In the genomic region with DNA sequence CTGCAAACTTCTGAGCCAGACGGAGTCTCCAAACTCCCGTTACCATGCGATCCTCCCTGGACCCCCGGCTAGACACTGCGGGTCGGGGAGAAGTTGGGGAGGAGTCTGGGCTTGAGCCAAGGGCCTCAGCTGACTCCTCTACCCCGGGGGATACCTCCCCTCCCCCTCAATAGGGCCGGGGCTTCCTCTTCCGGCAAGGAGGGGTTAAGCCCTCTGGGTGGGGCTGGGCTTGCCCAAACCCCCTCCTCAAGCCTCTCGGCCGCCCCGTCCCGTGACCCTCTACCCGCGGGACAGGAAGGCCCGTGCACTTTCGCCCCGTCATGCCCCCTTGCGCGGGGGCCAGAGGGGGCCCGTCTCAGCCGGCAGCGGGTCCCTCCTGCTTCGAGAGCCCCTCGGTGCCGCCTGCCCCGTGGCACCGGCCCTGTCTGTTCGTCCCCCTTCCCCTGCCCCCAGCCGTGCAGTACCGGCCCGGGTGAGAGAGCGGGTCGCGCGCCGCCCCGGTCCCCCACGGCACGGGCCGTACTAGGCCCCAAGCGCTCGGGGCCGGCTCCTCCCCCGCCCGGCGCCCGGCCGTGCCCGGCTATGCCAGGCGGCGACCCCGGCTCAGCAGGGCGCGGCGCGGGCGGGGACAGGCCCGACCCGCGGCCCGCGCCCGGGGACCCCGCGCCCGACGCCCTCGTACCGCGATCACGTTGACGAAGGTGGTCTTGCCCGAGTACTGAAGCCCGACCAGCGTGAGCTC, we compare ENCODE assay signal across 8 cellular contexts. TPM values are rescaled to one million over a fixed set of nuclear protein-coding genes. Genes with fewer than 3 reads are reported as not detected.
DNase-seq lines count a peak whose midpoint lies in the region; ATAC-seq and TF ChIP-seq lines count a peak whose summit lies in the region.

No MANE protein-coding gene starts in this region.

- no peaks in the 10 kb centered on the region for H3K9me2 ChIP-seq in neural cell (ENCODE audit: insufficient read depth, low read length)

- TF ChIP-seq CTCF in DND-41 (IDR thresholded peaks at IDR 0.05; ENCODE audit: borderline replicate concordance, extremely low read depth, low read length, poor library complexity, severe bottlenecking): no peak
- no peak for TF ChIP-seq CTCF in HL-60 (IDR thresholded peaks at IDR 0.05; ENCODE audit: insufficient read depth, low read length)
- no peak for TF ChIP-seq CTCF in fibroblast of mammary gland (conservative IDR thresholded peaks at IDR 0.05; ENCODE audit: control insufficient read depth, insufficient read depth, low read depth, low read length)
- no peak for TF ChIP-seq CTCF in neural cell (IDR thresholded peaks at IDR 0.05; ENCODE audit: poor library complexity, severe bottlenecking)

- intact Hi-C loops in activated CD4-positive, alpha-beta memory T cell treated with anti-CD3 and anti-CD28 coated beads for 36 hours (cut with micrococcal nuclease): no loop called here

- POLR2A ChIA-PET in activated CD4-positive, alpha-beta memory T cell treated with anti-CD3 and anti-CD28 coated beads for 36 hours (lab: Charles Lee): interaction anchor here (1.0 to 8.2 kb wide), 4 partner anchors 11 to 188 kb away, joined by 3 to 57 read pairs (median 13); a partner anchor contains a TSS

- no peaks in the 10 kb centered on the region for H3K27me3 Mint-ChIP-seq in activated CD4-positive, alpha-beta memory T cell treated with anti-CD3 and anti-CD28 coated beads for 36 hours

- no peak for TF ChIP-seq EP300 in neural cell (conservative IDR thresholded peaks at IDR 0.05; ENCODE audit: poor library complexity, severe bottlenecking)

- peak overlapping the region; percentile 87 to 88 for H3K4me3 ChIP-seq in DND-41 (ENCODE audit: low read depth in 1 of 2, low read length in 2 of 2)
- H3K4me3 ChIP-seq in HL-60 (replicated peaks; ENCODE audit: insufficient read depth, low read length): peak overlapping the region; percentile 87
- peak overlapping the region; percentile 76 for H3K4me3 ChIP-seq in fibroblast of mammary gland (ENCODE audit: control insufficient read depth, low read depth, low read length)
- H3K4me3 ChIP-seq in neural cell (ENCODE audit: low read length): peak overlapping the region; percentile 95

- H3K27me3 ChIP-seq in DND-41 (ENCODE audit: insufficient read depth, low read length, poor library complexity) (no peaks in the 10 kb centered on the region), HL-60 (ENCODE audit: insufficient read depth, poor library complexity, severe bottlenecking) (no peaks in the 10 kb centered on the region), neural cell (ENCODE audit: insufficient read depth, low read depth, low read length) (no peaks in the 10 kb centered on the region)

- H3K4me2 ChIP-seq in DND-41 (ENCODE audit: insufficient read depth, low read length) (peak overlapping the region; percentile 89), neural cell (ENCODE audit: low read length) (peak overlapping the region; percentile 86)

- ATAC-seq in DND-41 (ENCODE audit: insufficient read depth, low read depth) (peak; percentile 52), GM19463 (IDR thresholded peaks at IDR 0.05; ENCODE audit: unreplicated experiment) (peak; percentile 49)

- H3K4me1 Mint-ChIP-seq in activated CD4-positive, alpha-beta memory T cell treated with anti-CD3 and anti-CD28 coated beads for 36 hours (ENCODE audit: low read depth): peaks cover 33% of the 10 kb centered on the region

- no peaks in the 10 kb centered on the region for H3K9me3 Mint-ChIP-seq in activated CD4-positive, alpha-beta memory T cell treated with anti-CD3 and anti-CD28 coated beads for 36 hours

- no peak for TF ChIP-seq RAD21 in neural cell (conservative IDR thresholded peaks at IDR 0.05)

- peak overlapping the region; percentile 85 for H2AFZ ChIP-seq in DND-41 (ENCODE audit: low read depth, low read length)
- peak overlapping the region; percentile 7 for H2AFZ ChIP-seq in neural cell (ENCODE audit: low read depth, low read length)

- H3K27ac ChIP-seq in DND-41 (ENCODE audit: low read length) (peak overlapping the region; percentile 75), HL-60 (replicated peaks) (peak overlapping the region; percentile 95), neural cell (ENCODE audit: low read length) (peak overlapping the region; percentile 37)

- H3F3A ChIP-seq in neural cell (ENCODE audit: insufficient read depth, low read length, poor library complexity, severe bottlenecking): no peaks in the 10 kb centered on the region

- peaks cover 37% of the 10 kb centered on the region for H4K20me1 ChIP-seq in DND-41 (ENCODE audit: insufficient read depth, low read length)
- peaks cover 8% of the 10 kb centered on the region for H4K20me1 ChIP-seq in neural cell (ENCODE audit: insufficient read depth)

- peak overlapping the region; percentile 89 for H3K4me3 Mint-ChIP-seq in activated CD4-positive, alpha-beta memory T cell treated with anti-CD3 and anti-CD28 coated beads for 36 hours

- peak overlapping the region; percentile 96 for H3K9ac ChIP-seq in DND-41 (ENCODE audit: low read depth, low read length)
- H3K9ac ChIP-seq in neural cell (ENCODE audit: low read length): peak overlapping the region; percentile 89

- peak; percentile 71 for DNase-seq in DND-41
- peak in 1 of 2 experiments; percentile 59 for DNase-seq in HL-60 (ENCODE audit: low read depth in 1 of 2, low spot score in 1 of 2)
- DNase-seq in activated CD4-positive, alpha-beta memory T cell treated with anti-CD3 and anti-CD28 coated beads for 36 hours: peak; percentile 50
- no peak for DNase-seq in fibroblast of mammary gland (ENCODE audit: low read depth)
- no peak for DNase-seq in NCI-H510A treated with DMSO at 0.1 percent for 48 hours (lab: John Stamatoyannopoulos, UW)
- no peak for DNase-seq in kidney glomerular epithelial cell (lab: John Stamatoyannopoulos, UW)

- H3K4me1 ChIP-seq in DND-41 (ENCODE audit: insufficient read depth, low read length): peaks cover 36% of the 10 kb centered on the region

- H3K79me2 ChIP-seq in DND-41 (ENCODE audit: insufficient read depth, low read length) (peaks cover 58% of the 10 kb centered on the region), neural cell (replicated peaks; ENCODE audit: insufficient read depth, low read length) (peaks cover 37% of the 10 kb centered on the region)

- CTCF ChIA-PET in activated CD4-positive, alpha-beta memory T cell treated with anti-CD3 and anti-CD28 coated beads for 36 hours (lab: Charles Lee): interaction anchor here (1.5 to 2.8 kb wide), 5 partner anchors 9 to 144 kb away, joined by 3 to 21 read pairs (median 15); a partner anchor contains a TSS

- H3K9me3 ChIP-seq in DND-41 (ENCODE audit: insufficient read depth, low read length, severe bottlenecking) (no peaks in the 10 kb centered on the region), neural cell (ENCODE audit: low read length) (no peaks in the 10 kb centered on the region)

- peaks cover 15% of the 10 kb centered on the region for H3K36me3 Mint-ChIP-seq in activated CD4-positive, alpha-beta memory T cell treated with anti-CD3 and anti-CD28 coated beads for 36 hours

- H3K36me3 ChIP-seq in DND-41 (ENCODE audit: insufficient read depth, low read length) (peaks cover 48% of the 10 kb centered on the region), neural cell (ENCODE audit: insufficient read depth, low read length) (no peaks in the 10 kb centered on the region)

- peak overlapping the region; percentile 80 for H3K27ac Mint-ChIP-seq in activated CD4-positive, alpha-beta memory T cell treated with anti-CD3 and anti-CD28 coated beads for 36 hours

TF ChIP-seq in neural cell, 6 proteins besides CTCF, POLR2A, EP300 and RAD21:
- TF ChIP-seq TAF1 (IDR thresholded peaks at IDR 0.05; ENCODE audit: low read depth): no peak
- no peak for TF ChIP-seq EZH2 (IDR thresholded peaks at IDR 0.05; ENCODE audit: borderline replicate concordance, insufficient read depth, low read length, poor library complexity, severe bottlenecking)
- no peak for TF ChIP-seq POLR2AphosphoS5 (IDR thresholded peaks at IDR 0.05)
- TF ChIP-seq, protein P1, sequence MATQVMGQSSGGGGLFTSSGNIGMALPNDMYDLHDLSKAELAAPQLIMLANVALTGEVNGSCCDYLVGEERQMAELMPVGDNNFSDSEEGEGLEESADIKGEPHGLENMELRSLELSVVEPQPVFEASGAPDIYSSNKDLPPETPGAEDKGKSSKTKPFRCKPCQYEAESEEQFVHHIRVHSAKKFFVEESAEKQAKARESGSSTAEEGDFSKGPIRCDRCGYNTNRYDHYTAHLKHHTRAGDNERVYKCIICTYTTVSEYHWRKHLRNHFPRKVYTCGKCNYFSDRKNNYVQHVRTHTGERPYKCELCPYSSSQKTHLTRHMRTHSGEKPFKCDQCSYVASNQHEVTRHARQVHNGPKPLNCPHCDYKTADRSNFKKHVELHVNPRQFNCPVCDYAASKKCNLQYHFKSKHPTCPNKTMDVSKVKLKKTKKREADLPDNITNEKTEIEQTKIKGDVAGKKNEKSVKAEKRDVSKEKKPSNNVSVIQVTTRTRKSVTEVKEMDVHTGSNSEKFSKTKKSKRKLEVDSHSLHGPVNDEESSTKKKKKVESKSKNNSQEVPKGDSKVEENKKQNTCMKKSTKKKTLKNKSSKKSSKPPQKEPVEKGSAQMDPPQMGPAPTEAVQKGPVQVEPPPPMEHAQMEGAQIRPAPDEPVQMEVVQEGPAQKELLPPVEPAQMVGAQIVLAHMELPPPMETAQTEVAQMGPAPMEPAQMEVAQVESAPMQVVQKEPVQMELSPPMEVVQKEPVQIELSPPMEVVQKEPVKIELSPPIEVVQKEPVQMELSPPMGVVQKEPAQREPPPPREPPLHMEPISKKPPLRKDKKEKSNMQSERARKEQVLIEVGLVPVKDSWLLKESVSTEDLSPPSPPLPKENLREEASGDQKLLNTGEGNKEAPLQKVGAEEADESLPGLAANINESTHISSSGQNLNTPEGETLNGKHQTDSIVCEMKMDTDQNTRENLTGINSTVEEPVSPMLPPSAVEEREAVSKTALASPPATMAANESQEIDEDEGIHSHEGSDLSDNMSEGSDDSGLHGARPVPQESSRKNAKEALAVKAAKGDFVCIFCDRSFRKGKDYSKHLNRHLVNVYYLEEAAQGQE (IDR thresholded peaks at IDR 0.05; ENCODE audit: borderline replicate concordance): no peak
- TF ChIP-seq SMC3 (conservative IDR thresholded peaks at IDR 0.05; ENCODE audit: poor library complexity): no peak
- no peak for TF ChIP-seq MXI1 (conservative IDR thresholded peaks at IDR 0.05; ENCODE audit: poor library complexity, severe bottlenecking)

RNA-seq across cellular contexts. Expression of a gene that starts 0.6 kb away (rescaled TPM):
- 10 to 100 TPM; 38.2 to 40.4 TPM for total RNA-seq in activated CD4-positive, alpha-beta memory T cell treated with anti-CD3 and anti-CD28 coated beads for 36 hours
- 82.9 and 89.4 TPM in 2 replicates for polyA plus RNA-seq in neural cell
- 70.4 and 73.5 TPM in 2 replicates for polyA minus RNA-seq in neural cell

RNA-seq across cellular contexts. Expression of a gene that starts 16.5 kb away (rescaled TPM):
- total RNA-seq in activated CD4-positive, alpha-beta memory T cell treated with anti-CD3 and anti-CD28 coated beads for 36 hours: 100 to 1,000 TPM; 197 to 199 TPM
- 2.1 TPM in 1 of 2 replicates, not detected in the other for polyA plus RNA-seq in neural cell
- polyA minus RNA-seq in neural cell: not detected in 2 replicates

RNA-seq across cellular contexts. Expression of a gene that starts 21.2 kb away (rescaled TPM):
- not detected for total RNA-seq in activated CD4-positive, alpha-beta memory T cell treated with anti-CD3 and anti-CD28 coated beads for 36 hours
- polyA plus RNA-seq in neural cell: not detected in 2 replicates
- polyA minus RNA-seq in neural cell: not detected in 2 replicates

RNA-seq across cellular contexts. Expression of a gene that starts 49.7 kb away (rescaled TPM):
- total RNA-seq in activated CD4-positive, alpha-beta memory T cell treated with anti-CD3 and anti-CD28 coated beads for 36 hours: under 1 TPM; 0.05 to 0.10 TPM
- not detected in 2 replicates for polyA plus RNA-seq in neural cell
- polyA minus RNA-seq in neural cell: not detected in 2 replicates

Comparison
In these comparisons a context has a peak if more than half of its experiments do, and no peak if none do; other contexts are left out.
1. DNase-seq: peak in DND-41 (single experiment) and activated CD4-positive, alpha-beta memory T cell treated with anti-CD3 and anti-CD28 coated beads for 36 hours (single experiment); none in fibroblast of mammary gland (single experiment), NCI-H510A treated with DMSO at 0.1 percent for 48 hours (single experiment) and kidney glomerular epithelial cell (single experiment).
2. H3K27ac ChIP-seq: peak in every context shown above with its lines; median percentile 95 in HL-60; 75 in DND-41; 37 in neural cell.
3. Peak in every context shown above with its lines, with median percentiles within 50 percentile points of each other: H3K4me3 ChIP-seq.